ENCODE assay signal across 9 cellular contexts in genomic region chr7:66352071-66352470, GRCh38.
DNase-seq lines count a peak whose midpoint lies in the region.
"Had no signal": no experiment of that assay in that cellular context is flagged by ENCODE, and none has a peak within 500 bp of the region (broad histone marks: within the 10 kb centered on the region; RNA-seq: fewer than 3 reads in every experiment).

No MANE protein-coding gene starts in this region.

- no peaks in the 10 kb centered on the region for H3K9me3 ChIP-seq in effector memory CD4-positive, alpha-beta T cell (ENCODE audit: control insufficient read depth, low read length)

- peak; percentile 38 for DNase-seq in AG20443 (ENCODE audit: low spot score)
- DNase-seq in NCI-H774 (lab: John Stamatoyannopoulos, UW) = peak; percentile 1
- peak; percentile 64 for DNase-seq in dermis blood vessel endothelial cell
- peak; percentile 63 to 64 for DNase-seq in lung microvascular endothelial cell (ENCODE audit: low read depth in 2 of 2)
- DNase-seq in stimulated activated CD4-positive, alpha-beta T cell treated with anti-CD3 and anti-CD28 coated beads, Interleukin-1b, Interleukin-23, amount 100 ng/mL, for 48 hours = no peak
- no peak for DNase-seq in NCI-H1092 treated with DMSO at 0.1 percent for 48 hours (lab: John Stamatoyannopoulos, UW)
- DNase-seq in effector memory CD4-positive, alpha-beta T cell = no peak
- DNase-seq in NCI-H524 treated with DMSO at 0.1 percent for 48 hours (lab: John Stamatoyannopoulos, UW) = no peak
- DNase-seq: CD4-positive, alpha-beta memory T cell had no signal

- H3K4me3 ChIP-seq in effector memory CD4-positive, alpha-beta T cell (ENCODE audit: insufficient read depth, low read depth, low read length, poor library complexity, severe bottlenecking) = no peak overlapping the region

- H3K36me3 ChIP-seq in effector memory CD4-positive, alpha-beta T cell (ENCODE audit: control insufficient read depth, insufficient read depth, low read length) = no peaks in the 10 kb centered on the region

- no peaks in the 10 kb centered on the region for H3K27me3 ChIP-seq in effector memory CD4-positive, alpha-beta T cell (replicated peaks; ENCODE audit: control insufficient read depth, insufficient read depth, low read length, poor library complexity, severe bottlenecking)

- H3K4me1 ChIP-seq in effector memory CD4-positive, alpha-beta T cell (ENCODE audit: control insufficient read depth, insufficient read depth, low read length, poor library complexity, severe bottlenecking) = no peaks in the 10 kb centered on the region

- H3K27ac ChIP-seq in effector memory CD4-positive, alpha-beta T cell (ENCODE audit: insufficient read depth, low read length, poor library complexity, severe bottlenecking) = no peak overlapping the region

Comparison
In these comparisons a context has a peak if more than half of its experiments do, and no peak if none do; other contexts are left out.
1. DNase-seq: peak in AG20443 (single experiment), NCI-H774 (single experiment), dermis blood vessel endothelial cell (single experiment) and lung microvascular endothelial cell (2 of 2); none in stimulated activated CD4-positive, alpha-beta T cell treated with anti-CD3 and anti-CD28 coated beads, Interleukin-1b, Interleukin-23, amount 100 ng/mL, for 48 hours (single experiment), NCI-H1092 treated with DMSO at 0.1 percent for 48 hours (single experiment), effector memory CD4-positive, alpha-beta T cell (0 of 3) and NCI-H524 treated with DMSO at 0.1 percent for 48 hours (single experiment).